ENCODE assay signal across 9 cellular contexts in the genomic region with DNA sequence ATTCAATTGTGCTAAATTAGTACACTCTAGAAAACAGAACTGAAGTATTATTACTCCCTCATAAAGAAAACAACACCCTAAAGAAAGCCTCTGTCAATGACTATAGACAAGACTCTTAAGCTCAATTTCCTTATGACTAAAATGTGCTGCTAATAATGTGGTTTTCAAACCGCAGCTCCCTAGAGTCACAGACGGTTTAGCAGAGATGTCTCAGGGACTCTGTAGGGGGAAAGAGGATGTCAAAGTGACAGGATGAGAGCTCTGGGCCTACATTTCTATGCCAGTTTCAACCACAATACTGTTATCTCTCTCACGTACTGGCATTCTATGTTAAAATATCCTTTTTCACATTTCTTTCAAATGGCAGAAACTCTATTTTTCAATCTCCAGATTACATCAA. TPM values are rescaled to one million over a fixed set of nuclear protein-coding genes. Genes with fewer than 3 reads are reported as not detected.
DNase-seq lines count a peak whose midpoint lies in the region; ATAC-seq and TF ChIP-seq lines count a peak whose summit lies in the region.
"Had no signal": no experiment of that assay in that cellular context is flagged by ENCODE, and none has a peak within 500 bp of the region (broad histone marks: within the 10 kb centered on the region; RNA-seq: fewer than 3 reads in every experiment).

No MANE protein-coding gene starts in this region.

- peaks cover 66% of the 10 kb centered on the region for H3K36me3 ChIP-seq in lower lobe of right lung

- H3K27me3 Mint-ChIP-seq in T-helper 1 cell treated with Interleukin-12 subunit alpha and Interleukin-12 subunit beta and Interleukin-4 antibody, amounts not matched to agents 30 μg/mL and 1 μg/mL, for 36 hours (ENCODE audit: low read depth) = no peaks in the 10 kb centered on the region

- H3K4me3 ChIP-seq in lower lobe of right lung = no peak overlapping the region

- TF ChIP-seq CTCF in lower lobe of right lung (IDR thresholded peaks at IDR 0.05) = no peak

- H3K4me1 Mint-ChIP-seq in T-helper 1 cell treated with Interleukin-12 subunit alpha and Interleukin-12 subunit beta and Interleukin-4 antibody, amounts not matched to agents 30 μg/mL and 1 μg/mL, for 36 hours (ENCODE audit: low read depth) = peaks cover 14% of the 10 kb centered on the region

- H3K9me3 Mint-ChIP-seq in T-helper 1 cell treated with Interleukin-12 subunit alpha and Interleukin-12 subunit beta and Interleukin-4 antibody, amounts not matched to agents 30 μg/mL and 1 μg/mL, for 36 hours = no peaks in the 10 kb centered on the region

- intact Hi-C loops in lower lobe of right lung (cut with DNase I) = no loop called here

- no peaks in the 10 kb centered on the region for H3K9me3 ChIP-seq in lower lobe of right lung

- ATAC-seq in HG02970 (IDR thresholded peaks at IDR 0.05; ENCODE audit: low FRiP score, unreplicated experiment) (peak; percentile 100), lower lobe of right lung (no peak)

- H3K4me1 ChIP-seq in lower lobe of right lung = no peaks in the 10 kb centered on the region

- no peak overlapping the region for H3K4me3 Mint-ChIP-seq in T-helper 1 cell treated with Interleukin-12 subunit alpha and Interleukin-12 subunit beta and Interleukin-4 antibody, amounts not matched to agents 30 μg/mL and 1 μg/mL, for 36 hours

- peak; percentile 11 for DNase-seq in NCI-H1436 (lab: John Stamatoyannopoulos, UW)
- no peak for DNase-seq in NCI-H1436 treated with DMSO at 0.1 percent for 48 hours (lab: John Stamatoyannopoulos, UW)
- peak; percentile 4 for DNase-seq in stimulated activated CD4-positive, alpha-beta T cell treated with anti-CD3 and anti-CD28 coated beads, Interleukin-2, amount 100 ng/mL, for 4 hours (ENCODE audit: low read depth)
- DNase-seq in NCI-H524 treated with DMSO at 0.1 percent for 48 hours (lab: John Stamatoyannopoulos, UW) = no peak
- DNase-seq in lower lobe of right lung = no peak
- no peak for DNase-seq in EL

- H3K36me3 Mint-ChIP-seq in T-helper 1 cell treated with Interleukin-12 subunit alpha and Interleukin-12 subunit beta and Interleukin-4 antibody, amounts not matched to agents 30 μg/mL and 1 μg/mL, for 36 hours (ENCODE audit: low read depth) = peaks cover 29% of the 10 kb centered on the region

- H3K27me3 ChIP-seq in lower lobe of right lung (ENCODE audit: low read depth) = no peaks in the 10 kb centered on the region

- peak overlapping the region; percentile 15 for H3K27ac Mint-ChIP-seq in T-helper 1 cell treated with Interleukin-12 subunit alpha and Interleukin-12 subunit beta and Interleukin-4 antibody, amounts not matched to agents 30 μg/mL and 1 μg/mL, for 36 hours

- H3K27ac ChIP-seq in lower lobe of right lung = no peak overlapping the region
- H3K27ac ChIP-seq: 22Rv1 had no signal

RNA-seq across cellular contexts. Expression of gene WDR49, which starts 37.6 kb away (rescaled TPM):
- 13.9 TPM for total RNA-seq in lower lobe of right lung

RNA-seq across cellular contexts. Expression of gene PDCD10, which starts 43.3 kb away (rescaled TPM):
- 49.5 TPM for total RNA-seq in lower lobe of right lung

RNA-seq across cellular contexts. Expression of gene SERPINI1, which starts 44.2 kb away (rescaled TPM):
- 6.7 TPM for total RNA-seq in lower lobe of right lung

Comparison
In these comparisons a context has a peak if more than half of its experiments do, and no peak if none do; other contexts are left out.
1. DNase-seq: peak in NCI-H1436 (single experiment) and stimulated activated CD4-positive, alpha-beta T cell treated with anti-CD3 and anti-CD28 coated beads, Interleukin-2, amount 100 ng/mL, for 4 hours (single experiment); none in NCI-H1436 treated with DMSO at 0.1 percent for 48 hours (single experiment), NCI-H524 treated with DMSO at 0.1 percent for 48 hours (single experiment), lower lobe of right lung (single experiment) and EL (single experiment).